ENCODE assay signal across 10 cellular contexts in the genomic region with DNA sequence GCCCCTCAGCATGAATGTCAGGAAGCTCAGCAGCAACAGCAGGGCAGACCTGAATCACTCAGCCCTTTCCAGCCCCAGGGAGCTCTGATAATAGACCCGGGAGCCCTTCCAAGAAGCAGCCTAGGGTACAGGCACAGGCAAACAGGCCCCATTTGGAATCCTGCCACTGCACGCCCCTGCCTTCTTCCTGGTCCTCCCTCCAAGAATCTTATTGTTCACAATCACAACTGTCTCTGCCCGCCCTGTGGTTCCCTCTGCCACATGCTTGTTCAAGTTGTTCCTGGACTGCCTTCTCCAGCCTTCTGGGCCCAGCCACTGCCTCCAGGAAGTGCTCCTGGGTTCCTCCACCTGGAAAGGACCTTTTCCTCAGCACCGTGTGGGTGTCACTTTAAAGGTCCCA. TPM values are rescaled to one million over a fixed set of nuclear protein-coding genes. Genes with fewer than 3 reads are reported as not detected.
DNase-seq lines count a peak whose midpoint lies in the region; ATAC-seq and TF ChIP-seq lines count a peak whose summit lies in the region.
"Had no signal": no experiment of that assay in that cellular context is flagged by ENCODE, and none has a peak within 500 bp of the region (broad histone marks: within the 10 kb centered on the region; RNA-seq: fewer than 3 reads in every experiment).

No MANE protein-coding gene starts in this region.

- H3K9me3 ChIP-seq in duodenal mucosa (ENCODE audit: control insufficient read depth in 1 of 2, low read length in 2 of 2), result no peaks in the 10 kb centered on the region
- H3K9me3 ChIP-seq in lung (ENCODE audit: control insufficient read depth in 2 of 2, insufficient read depth in 1 of 2, low read length in 1 of 2), result no peaks in the 10 kb centered on the region
- H3K9me3 ChIP-seq in vagina, result no peaks in the 10 kb centered on the region

- H3K4me1 ChIP-seq in duodenal mucosa (ENCODE audit: control insufficient read depth in 1 of 2, insufficient read depth in 2 of 2, low read length in 2 of 2) (peaks cover 0 to 4% of the 10 kb centered on the region in 2 donors), lung (ENCODE audit: control insufficient read depth in 2 of 2, insufficient read depth in 2 of 2, low read length in 2 of 2) (peaks cover 0 to 8% of the 10 kb centered on the region in 2 donors), vagina (peaks cover 37% of the 10 kb centered on the region)

- no peaks in the 10 kb centered on the region for H3K36me3 ChIP-seq in duodenal mucosa (ENCODE audit: control insufficient read depth in 1 of 2, insufficient read depth in 2 of 2, low read length in 2 of 2)
- no peaks in the 10 kb centered on the region for H3K36me3 ChIP-seq in lung (ENCODE audit: control insufficient read depth in 2 of 2, insufficient read depth in 2 of 2, low read length in 2 of 2)
- no peaks in the 10 kb centered on the region for H3K36me3 ChIP-seq in vagina

- ATAC-seq in lung (ENCODE audit: insufficient read depth, low FRiP score) (no peak), HG03439 (IDR thresholded peaks at IDR 0.05; ENCODE audit: unreplicated experiment) (no peak)

- H3K4me3 ChIP-seq in duodenal mucosa (ENCODE audit: low read depth in 1 of 2, low read length in 2 of 2) (no peak overlapping the region), lung (no peak overlapping the region), vagina (no peak overlapping the region)

- no peak for TF ChIP-seq CTCF in lung (IDR thresholded peaks at IDR 0.05; ENCODE audit: control extremely low read depth, extremely low read depth)
- no peak for TF ChIP-seq CTCF in vagina (IDR thresholded peaks at IDR 0.05)

- H3K27me3 ChIP-seq in duodenal mucosa (ENCODE audit: control insufficient read depth in 1 of 2, insufficient read depth in 2 of 2, low read length in 2 of 2) (no peaks in the 10 kb centered on the region), lung (ENCODE audit: control insufficient read depth, insufficient read depth) (no peaks in the 10 kb centered on the region), vagina (no peaks in the 10 kb centered on the region)

- H3K27ac ChIP-seq in duodenal mucosa (ENCODE audit: low read depth, low read length) (peak overlapping the region; percentile 5), lung (ENCODE audit: low read depth in 1 of 2, low read length in 1 of 2) (peak overlapping the region; percentile 49 to 81), vagina (peak overlapping the region; percentile 77), caudate nucleus (ENCODE audit: low read depth, low read length) (no peak overlapping the region)

- 48 to 66% methylated on average over 4 of the region's 4 CpGs for WGBS in lung, 2 donors

- no peak for TF ChIP-seq POLR2A in vagina (IDR thresholded peaks at IDR 0.05)

- DNase-seq in NCI-H2171 treated with DMSO at 0.1 percent for 48 hours (lab: John Stamatoyannopoulos, UW) (peak; percentile 46), NCI-H2171 (lab: John Stamatoyannopoulos, UW) (no peak), lung (ENCODE audit: low spot score) (no peak), vagina (ENCODE audit: extremely low spot score in 2 of 2) (no peak), caudate nucleus (lab: John Stamatoyannopoulos, UW) (no peak)
- no peak for DNase-seq in stimulated activated naive CD4-positive, alpha-beta T cell treated with Interleukin-2 at 50 U/mL for 16 hours (lab: John Stamatoyannopoulos, UW)
- DNase-seq: 8988T, NCI-H1436 had no signal

- H3K9ac ChIP-seq in duodenal mucosa (ENCODE audit: low read depth in 1 of 2, low read length in 2 of 2), result no peak overlapping the region

- intact Hi-C loops in vagina (cut with DNase I), result no loop called here

RNA-seq across cellular contexts. Expression of gene LRRC32, which starts 54.6 kb away (rescaled TPM):
- 10 to 100 TPM; 38.3 to 69.9 TPM for total RNA-seq in lung
- polyA plus RNA-seq in lung, result 100 to 1,000 TPM; 100 to 159 TPM
- 66.3 TPM for total RNA-seq in vagina
